13 cellular contexts compared by ENCODE assay signal in genomic region chr6:44704240-44705150, GRCh38.
A peak's percentile ranks its signal among the peaks of the same experiment; 100 is the strongest.
DNase-seq lines count a peak whose midpoint lies in the region; ATAC-seq lines count a peak whose summit lies in the region.
"Had no signal": no experiment of that assay in that cellular context is flagged by ENCODE, and none has a peak within 500 bp of the region (broad histone marks: within the 10 kb centered on the region; RNA-seq: fewer than 3 reads in every experiment).

No MANE protein-coding gene starts in this region.

- peak; percentile 64 for DNase-seq in activated CD8-positive, alpha-beta memory T cell treated with anti-CD3 and anti-CD28 coated beads for 24 hours
- DNase-seq in activated CD8-positive, alpha-beta memory T cell treated with anti-CD3 and anti-CD28 coated beads, Interleukin-2, amount 50 U/mL, for 4 hours: no peak
- DNase-seq in activated T-cell treated with anti-CD3 and anti-CD28 coated beads, Interleukin-2, amount 50 U/mL, for 48 hours: peak; percentile 63 to 67
- DNase-seq in stimulated activated CD8-positive, alpha-beta memory T cell treated with anti-CD3 and anti-CD28 coated beads, Interleukin-7, amount 100 ng/mL, for 24 hours (ENCODE audit: low read depth): peak; percentile 17
- DNase-seq in germinal center (ENCODE audit: low spot score): no peak
- DNase-seq: activated naive CD4-positive, alpha-beta T cell; MV-4-11; T-cell had no signal

- ATAC-seq in HG03442 (IDR thresholded peaks at IDR 0.05; ENCODE audit: unreplicated experiment): peak; percentile 65
- no peak for ATAC-seq in HG03457 (IDR thresholded peaks at IDR 0.05; ENCODE audit: unreplicated experiment)
- no peak for ATAC-seq in HG02938 (IDR thresholded peaks at IDR 0.05; ENCODE audit: unreplicated experiment)
- ATAC-seq: A549, GM23338, T-cell had no signal

Comparison
In these comparisons a context has a peak if more than half of its experiments do, and no peak if none do; other contexts are left out.
1. DNase-seq: peak in activated CD8-positive, alpha-beta memory T cell treated with anti-CD3 and anti-CD28 coated beads for 24 hours (single experiment), activated T-cell treated with anti-CD3 and anti-CD28 coated beads, Interleukin-2, amount 50 U/mL, for 48 hours (2 of 2) and stimulated activated CD8-positive, alpha-beta memory T cell treated with anti-CD3 and anti-CD28 coated beads, Interleukin-7, amount 100 ng/mL, for 24 hours (single experiment); none in activated CD8-positive, alpha-beta memory T cell treated with anti-CD3 and anti-CD28 coated beads, Interleukin-2, amount 50 U/mL, for 4 hours (single experiment) and germinal center (single experiment).